20 cellular contexts compared by ENCODE assay signal in genomic region chr10:93268021-93268420, GRCh38.
DNase-seq lines count a peak whose midpoint lies in the region; ATAC-seq, FAIRE-seq and TF ChIP-seq lines count a peak whose summit lies in the region.
"Had no signal": no experiment of that assay in that cellular context is flagged by ENCODE, and none has a peak within 500 bp of the region (broad histone marks: within the 10 kb centered on the region; RNA-seq: fewer than 3 reads in every experiment).

No MANE protein-coding gene starts in this region.

- SMC1A ChIA-PET in GM12878 (lab: Charles Lee; ENCODE audit: uncharacterized antibody, unreplicated experiment): interaction anchor here (0.8 to 1.1 kb wide), 2 partner anchors 8 to 82 kb away, joined by 3 to 4 read pairs; no protein-coding TSS in a partner anchor

- RAD21 ChIA-PET in GM12878 (lab: Charles Lee; ENCODE audit: unreplicated experiment): interaction anchor here (1.1 kb wide), 1 partner anchor 158 kb away, joined by 4 read pairs; no protein-coding TSS in a partner anchor

- H3K27ac Mint-ChIP-seq in activated CD8-positive, alpha-beta memory T cell treated with anti-CD3 and anti-CD28 coated beads, Interleukin-2, amount 10 ng/mL, durations not matched to agents 7 days and 5 days: peak overlapping the region; percentile 50
- no peak overlapping the region for H3K27ac Mint-ChIP-seq in activated CD4-positive, alpha-beta memory T cell treated with anti-CD3 and anti-CD28 coated beads, Interleukin-2, amount 10 ng/mL, durations not matched to agents 7 days and 5 days
- H3K27ac Mint-ChIP-seq: T-cell had no signal

- peaks cover 19% of the 10 kb centered on the region for H3K4me1 ChIP-seq in GM12878 (ENCODE audit: control insufficient read depth, insufficient read depth, low read length)

- no peaks in the 10 kb centered on the region for H3K36me3 ChIP-seq in GM12878 (ENCODE audit: control insufficient read depth in 2 of 2, insufficient read depth in 2 of 2, low read length in 1 of 2)

- H2AFZ ChIP-seq in GM12878 (ENCODE audit: control insufficient read depth, low read depth, low read length): no peak overlapping the region; the same call in 1 of the 2 replicates
- H2AFZ ChIP-seq: GM23248 had no signal

- POLR2A ChIA-PET in GM12878 (lab: Charles Lee): interaction anchor here (0.8 kb wide), 1 partner anchor 9 kb away, joined by 3 read pairs; no protein-coding TSS in a partner anchor
- POLR2A ChIA-PET in activated CD4-positive, alpha-beta memory T cell treated with anti-CD3 and anti-CD28 coated beads, Interleukin-2, amount 10 ng/mL, durations not matched to agents 7 days and 5 days (lab: Charles Lee): no interaction called here

- intact Hi-C loops in GM12878 (cut with micrococcal nuclease; ENCODE audit: unreplicated experiment): no loop called here

- in situ Hi-C loops in GM12878 (cut with MboI): no loop called here

- no peak for ATAC-seq in activated CD8-positive, alpha-beta memory T cell treated with anti-CD3 and anti-CD28 coated beads, Interleukin-2, amount 10 ng/mL, durations not matched to agents 7 days and 5 days
- ATAC-seq in HG03520 (IDR thresholded peaks at IDR 0.05; ENCODE audit: unreplicated experiment): peak; percentile 8
- peak; percentile 9 for ATAC-seq in GM12878
- ATAC-seq in GM19463 (IDR thresholded peaks at IDR 0.05; ENCODE audit: unreplicated experiment): no peak
- no peak for ATAC-seq in HG02938 (IDR thresholded peaks at IDR 0.05; ENCODE audit: unreplicated experiment)
- ATAC-seq: T-cell had no signal

- peaks cover 16% of the 10 kb centered on the region for H3K4me1 Mint-ChIP-seq in activated CD8-positive, alpha-beta memory T cell treated with anti-CD3 and anti-CD28 coated beads, Interleukin-2, amount 10 ng/mL, durations not matched to agents 7 days and 5 days
- peaks cover 23% of the 10 kb centered on the region for H3K4me1 Mint-ChIP-seq in activated CD4-positive, alpha-beta memory T cell treated with anti-CD3 and anti-CD28 coated beads, Interleukin-2, amount 10 ng/mL, durations not matched to agents 7 days and 5 days

- H3K4me3 ChIP-seq in GM12878: no peak overlapping the region
- H3K4me3 ChIP-seq: GM23248 had no signal

- no peak overlapping the region for H3K4me3 Mint-ChIP-seq in activated CD8-positive, alpha-beta memory T cell treated with anti-CD3 and anti-CD28 coated beads, Interleukin-2, amount 10 ng/mL, durations not matched to agents 7 days and 5 days
- H3K4me3 Mint-ChIP-seq in activated CD4-positive, alpha-beta memory T cell treated with anti-CD3 and anti-CD28 coated beads, Interleukin-2, amount 10 ng/mL, durations not matched to agents 7 days and 5 days: no peak overlapping the region
- H3K4me3 Mint-ChIP-seq: T-cell had no signal

- CTCF ChIA-PET in activated CD8-positive, alpha-beta memory T cell treated with anti-CD3 and anti-CD28 coated beads, Interleukin-2, amount 10 ng/mL, durations not matched to agents 7 days and 5 days (lab: Charles Lee): no interaction called here
- CTCF ChIA-PET in GM12878 (lab: Yijun Ruan, JAX): interaction anchor here (0.6 kb wide), 1 partner anchor 81 kb away, joined by 3 read pairs; no protein-coding TSS in a partner anchor
- CTCF ChIA-PET in activated CD4-positive, alpha-beta memory T cell treated with anti-CD3 and anti-CD28 coated beads, Interleukin-2, amount 10 ng/mL, durations not matched to agents 7 days and 5 days (lab: Charles Lee): no interaction called here

- no peak for TF ChIP-seq CTCF in GM12878 (IDR thresholded peaks at IDR 0.05 in 2 of 3, conservative IDR thresholded peaks at IDR 0.05 in 1 of 3; ENCODE audit: control insufficient read depth in 2 of 3, extremely low read depth in 1 of 3, insufficient read depth in 1 of 3, low read depth in 3 of 3, low read length in 3 of 3)

- H3K4me2 ChIP-seq in GM12878 (ENCODE audit: control insufficient read depth, insufficient read depth): peak overlapping the region; percentile 81
- H3K4me2 ChIP-seq: SK-N-SH had no signal

- no peak for DNase-seq in activated CD8-positive, alpha-beta memory T cell treated with anti-CD3 and anti-CD28 coated beads, Interleukin-2, amount 10 ng/mL, durations not matched to agents 7 days and 5 days
- no peak for DNase-seq in activated CD8-positive, alpha-beta memory T cell treated with anti-CD3 and anti-CD28 coated beads, Interleukin-2, amount 50 U/mL, for 4 hours
- no peak for DNase-seq in GM12878 (ENCODE audit: low read depth, low spot score)
- DNase-seq in activated CD4-positive, alpha-beta memory T cell treated with anti-CD3 and anti-CD28 coated beads, Interleukin-2, amount 10 ng/mL, durations not matched to agents 7 days and 5 days: no peak
- DNase-seq in central memory CD4-positive, alpha-beta T cell: no peak
- DNase-seq: CD8-positive, alpha-beta memory T cell; DND-41; GF-D8; GM23248; NCI-H187; NCI-H226; NCI-H526; SHP77; SK-N-SH; T-cell had no signal

- no peaks in the 10 kb centered on the region for H3K79me2 ChIP-seq in GM12878 (ENCODE audit: control insufficient read depth, insufficient read depth, low read length)

- BruUV-seq in GM12878 (replicated peaks; lab: Mats Ljungman, UMichigan): no TSS peak

- H3K9me3 ChIP-seq in GM12878 (replicated peaks; ENCODE audit: control insufficient read depth, insufficient read depth, low read length): peaks cover 22% of the 10 kb centered on the region
- H3K9me3 ChIP-seq: SK-N-SH had no signal

- H3K9ac ChIP-seq in GM12878 (ENCODE audit: control insufficient read depth, insufficient read depth, low read length): peak overlapping the region; percentile 44; the same call in 1 of the 2 replicates
- H3K9ac ChIP-seq: GM23248, SK-N-SH had no signal

- peaks cover 2% of the 10 kb centered on the region for H3K27me3 Mint-ChIP-seq in activated CD8-positive, alpha-beta memory T cell treated with anti-CD3 and anti-CD28 coated beads, Interleukin-2, amount 10 ng/mL, durations not matched to agents 7 days and 5 days
- no peaks in the 10 kb centered on the region for H3K27me3 Mint-ChIP-seq in activated CD4-positive, alpha-beta memory T cell treated with anti-CD3 and anti-CD28 coated beads, Interleukin-2, amount 10 ng/mL, durations not matched to agents 7 days and 5 days
- H3K27me3 Mint-ChIP-seq: T-cell had no signal

- no peak for TF ChIP-seq POLR2A in GM12878 (IDR thresholded peaks at IDR 0.05; ENCODE audit: low read depth, low read length)

- no peak for FAIRE-seq in GM12878 (lab: Jason Lieb, UNC)
- FAIRE-seq: D721Med had no signal

- no peak for TF ChIP-seq EP300 in GM12878 (IDR thresholded peaks at IDR 0.05; ENCODE audit: borderline replicate concordance in 1 of 2, control insufficient read depth in 1 of 2, low read depth in 2 of 2, low read length in 2 of 2)

- H3K36me3 Mint-ChIP-seq in activated CD8-positive, alpha-beta memory T cell treated with anti-CD3 and anti-CD28 coated beads, Interleukin-2, amount 10 ng/mL, durations not matched to agents 7 days and 5 days: no peaks in the 10 kb centered on the region
- H3K36me3 Mint-ChIP-seq in activated CD4-positive, alpha-beta memory T cell treated with anti-CD3 and anti-CD28 coated beads, Interleukin-2, amount 10 ng/mL, durations not matched to agents 7 days and 5 days (ENCODE audit: low read depth): peaks cover 7% of the 10 kb centered on the region
- H3K36me3 Mint-ChIP-seq: CD8-positive, alpha-beta memory T cell; T-cell had no signal

- H3K9me3 Mint-ChIP-seq in activated CD8-positive, alpha-beta memory T cell treated with anti-CD3 and anti-CD28 coated beads, Interleukin-2, amount 10 ng/mL, durations not matched to agents 7 days and 5 days (ENCODE audit: low read depth): peaks cover 2% of the 10 kb centered on the region
- peaks cover 12% of the 10 kb centered on the region for H3K9me3 Mint-ChIP-seq in activated CD4-positive, alpha-beta memory T cell treated with anti-CD3 and anti-CD28 coated beads, Interleukin-2, amount 10 ng/mL, durations not matched to agents 7 days and 5 days

- H3K27ac ChIP-seq in GM12878 (ENCODE audit: control insufficient read depth, insufficient read depth): peak overlapping the region; percentile 83
- H3K27ac ChIP-seq: 22Rv1, GM23248 had no signal

- H4K20me1 ChIP-seq in GM12878 (ENCODE audit: control insufficient read depth, insufficient read depth): no peaks in the 10 kb centered on the region

- no peak for TF ChIP-seq RAD21 in GM12878 (IDR thresholded peaks at IDR 0.05; ENCODE audit: insufficient read depth, low read depth, low read length)

- no peaks in the 10 kb centered on the region; a peak in 1 of 4 replicates for H3K27me3 ChIP-seq in GM12878 (replicated peaks in 1 of 2; ENCODE audit: control insufficient read depth in 2 of 2, insufficient read depth in 2 of 2, low read length in 1 of 2)

- 24% methylated on average over 3 of the region's 3 CpGs for WGBS in GM12878 (ENCODE audit: insufficient coverage, insufficient replicate concordance, low lambda C conversion rate, missing lambda C conversion rate)

TF ChIP-seq in GM12878, 131 proteins besides CTCF, POLR2A, EP300 and RAD21 (continues in another document):
- no peak for TF ChIP-seq SUPT20H (IDR thresholded peaks at IDR 0.05; ENCODE audit: borderline replicate concordance, control insufficient read depth, low read depth, low read length)
- no peak for TF ChIP-seq RB1 (IDR thresholded peaks at IDR 0.05; ENCODE audit: borderline replicate concordance)
- TF ChIP-seq ATF3 (IDR thresholded peaks at IDR 0.05; ENCODE audit: borderline replicate concordance, extremely low read depth, low read depth, low read length): no peak
- no peak for TF ChIP-seq NBN (IDR thresholded peaks at IDR 0.05)
- TF ChIP-seq FOS (IDR thresholded peaks at IDR 0.05; ENCODE audit: borderline replicate concordance, extremely low read depth, insufficient read length): no peak
- TF ChIP-seq GABPA (IDR thresholded peaks at IDR 0.05; ENCODE audit: low read depth): no peak
- no peak for TF ChIP-seq BHLHE40 (IDR thresholded peaks at IDR 0.05; ENCODE audit: borderline replicate concordance in 1 of 2, low read depth in 2 of 2, low read length in 1 of 2)
- TF ChIP-seq MEF2A (IDR thresholded peaks at IDR 0.05; ENCODE audit: insufficient read depth, low read depth, low read length): no peak
- no peak for TF ChIP-seq JUNB (IDR thresholded peaks at IDR 0.05)
- TF ChIP-seq SMC3 (IDR thresholded peaks at IDR 0.05; ENCODE audit: borderline replicate concordance, low read length): no peak
- no peak for TF ChIP-seq MAX (IDR thresholded peaks at IDR 0.05; ENCODE audit: low read depth, low read length)
- TF ChIP-seq SIN3A (IDR thresholded peaks at IDR 0.05; ENCODE audit: low read depth, low read length): no peak
- TF ChIP-seq CBX5 (IDR thresholded peaks at IDR 0.05; ENCODE audit: low read depth): no peak
- TF ChIP-seq TBL1XR1 (IDR thresholded peaks at IDR 0.05; ENCODE audit: low read depth, low read length): no peak
- TF ChIP-seq NFIC (IDR thresholded peaks at IDR 0.05; ENCODE audit: low read depth, low read length): no peak

Comparison
In these comparisons a context has a peak if more than half of its experiments do, and no peak if none do; other contexts are left out.
1. ATAC-seq: peak in HG03520 (single experiment) and GM12878 (single experiment); none in activated CD8-positive, alpha-beta memory T cell treated with anti-CD3 and anti-CD28 coated beads, Interleukin-2, amount 10 ng/mL, durations not matched to agents 7 days and 5 days (single experiment), GM19463 (single experiment) and HG02938 (single experiment).